Comparison of ENCODE assay signal across 8 cellular contexts in genomic region chr16:86330906-86331305, GRCh38.
"Had no signal": no experiment of that assay in that cellular context is flagged by ENCODE, and none has a peak within 500 bp of the region (broad histone marks: within the 10 kb centered on the region; RNA-seq: fewer than 3 reads in every experiment).

No MANE protein-coding gene starts in this region.

- H3K4me3 ChIP-seq: GM23338 had no signal

- H3K4me3 Mint-ChIP-seq: GM23338, H9, IgD-negative memory B cell had no signal

- H3K4me1 Mint-ChIP-seq: IgD-negative memory B cell had no signal

- H3K9me3 Mint-ChIP-seq: H9 had no signal

- H3K36me3 Mint-ChIP-seq: IgD-negative memory B cell had no signal

- H2AFZ ChIP-seq: GM23338 had no signal

- ATAC-seq: GM23338 had no signal

- DNase-seq: H9, HCEC 1CT, KBM-7 had no signal

- H3K4me2 ChIP-seq: GM23338 had no signal

- FAIRE-seq: H1, H54, HTR-8/SVneo had no signal

- H3K27ac Mint-ChIP-seq: GM23338, H9, IgD-negative memory B cell had no signal
